ENCODE assay signal across 8 cellular contexts in the genomic region with DNA sequence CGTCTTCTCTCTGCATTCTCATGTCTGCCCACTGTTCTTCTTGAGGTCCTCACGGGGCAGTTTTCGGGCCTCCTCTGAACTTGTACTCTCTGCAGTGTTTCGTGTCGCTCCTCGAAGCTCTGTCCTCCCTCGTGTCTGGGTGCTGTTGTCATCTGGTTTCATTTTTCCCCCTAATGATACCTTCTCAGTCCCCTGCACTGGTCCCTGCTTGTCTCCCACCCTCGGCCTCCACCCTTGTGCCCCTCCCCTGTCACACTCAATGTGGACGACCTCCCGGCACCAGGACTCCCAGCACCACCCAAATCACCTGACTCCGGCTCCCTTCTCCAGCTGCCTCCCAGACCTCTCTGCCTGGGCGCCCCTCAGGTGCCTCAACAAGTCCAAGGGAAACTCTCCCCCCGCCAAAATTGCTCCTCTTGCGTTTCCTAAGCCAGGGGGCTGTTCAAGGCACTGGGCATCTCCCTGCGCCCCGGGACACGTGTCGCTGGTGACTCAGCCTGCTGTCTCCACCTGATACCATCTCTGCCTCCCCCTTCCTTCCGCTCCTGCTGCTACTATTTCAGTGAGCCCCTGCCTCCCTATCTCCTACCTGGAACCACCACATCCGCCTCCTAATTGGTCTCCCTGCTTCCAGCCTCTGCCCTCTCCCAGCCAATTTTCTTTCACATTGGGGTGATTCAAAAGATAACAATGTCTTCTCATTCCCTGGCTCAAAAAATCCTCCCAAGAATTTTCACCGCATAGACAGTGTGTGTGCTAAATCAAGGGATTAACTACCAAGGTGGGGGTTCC. TPM values are rescaled to one million over a fixed set of nuclear protein-coding genes. Genes with fewer than 3 reads are reported as not detected.
DNase-seq lines count a peak whose midpoint lies in the region; ATAC-seq, FAIRE-seq and TF ChIP-seq lines count a peak whose summit lies in the region.

No MANE protein-coding gene starts in this region.

- no peak overlapping the region for H3K4me3 Mint-ChIP-seq in dendritic cell treated with granulocyte-macrophage colony-stimulating factor and Interleukin-4, amounts not matched to agents 40 ng/mL and 50 ng/mL, for 4 days

- H3K27me3 Mint-ChIP-seq in dendritic cell treated with granulocyte-macrophage colony-stimulating factor and Interleukin-4, amounts not matched to agents 40 ng/mL and 50 ng/mL, for 4 days, result no peaks in the 10 kb centered on the region

- DNase-seq in Daoy (ENCODE audit: low read depth) (peak; percentile 94), T-helper 22 cell (ENCODE audit: low read depth) (peak; percentile 77), omental fat pad (ENCODE audit: low spot score) (peak; percentile 44), GM12892 (ENCODE audit: insufficient read length) (no peak), GM19238 (ENCODE audit: insufficient read length, low spot score) (no peak)

- peak overlapping the region; percentile 92 for H3K27ac Mint-ChIP-seq in dendritic cell treated with granulocyte-macrophage colony-stimulating factor and Interleukin-4, amounts not matched to agents 40 ng/mL and 50 ng/mL, for 4 days

- no peak for FAIRE-seq in GM12892 (lab: Jason Lieb, UNC)

- intact Hi-C loops in dendritic cell treated with granulocyte-macrophage colony-stimulating factor and Interleukin-4, amounts not matched to agents 40 ng/mL and 50 ng/mL, for 4 days (cut with micrococcal nuclease), result no loop called here

- TF ChIP-seq CTCF in omental fat pad (IDR thresholded peaks at IDR 0.05), result no peak

- ATAC-seq in omental fat pad (ENCODE audit: low FRiP score), result peak; percentile 31
- ATAC-seq in GM19035 (IDR thresholded peaks at IDR 0.05; ENCODE audit: unreplicated experiment), result no peak
- ATAC-seq in HG03139 (IDR thresholded peaks at IDR 0.05; ENCODE audit: unreplicated experiment), result no peak

- no peaks in the 10 kb centered on the region for H3K36me3 Mint-ChIP-seq in dendritic cell treated with granulocyte-macrophage colony-stimulating factor and Interleukin-4, amounts not matched to agents 40 ng/mL and 50 ng/mL, for 4 days (ENCODE audit: low read depth)

- TF ChIP-seq POLR2A in GM12892 (IDR thresholded peaks at IDR 0.05; ENCODE audit: low read depth, low read length), result no peak

- H3K9me3 Mint-ChIP-seq in dendritic cell treated with granulocyte-macrophage colony-stimulating factor and Interleukin-4, amounts not matched to agents 40 ng/mL and 50 ng/mL, for 4 days, result no peaks in the 10 kb centered on the region

- H3K4me1 Mint-ChIP-seq in dendritic cell treated with granulocyte-macrophage colony-stimulating factor and Interleukin-4, amounts not matched to agents 40 ng/mL and 50 ng/mL, for 4 days (ENCODE audit: low read depth), result peaks cover 89% of the 10 kb centered on the region

RNA-seq across cellular contexts. Expression of a gene that starts 49.5 kb away (rescaled TPM):
- total RNA-seq in Daoy (2014; rRNA removed; shearing (Covaris generic)), result 3.6 and 11.1 TPM in 2 replicates
- 10 to 100 TPM in 3 of 4 donors, 1 to 10 TPM in 1; 8.1 to 93.0 (median 20.4) TPM for total RNA-seq in omental fat pad
- polyA plus RNA-seq in GM12892 (2012; ENCODE audit: missing spikeins), result 1.8 TPM

Comparison
In these comparisons a context has a peak if more than half of its experiments do, and no peak if none do; other contexts are left out.
1. DNase-seq: peak in Daoy (single experiment), T-helper 22 cell (single experiment) and omental fat pad (single experiment); none in GM12892 (single experiment) and GM19238 (single experiment).